In the genomic region with DNA sequence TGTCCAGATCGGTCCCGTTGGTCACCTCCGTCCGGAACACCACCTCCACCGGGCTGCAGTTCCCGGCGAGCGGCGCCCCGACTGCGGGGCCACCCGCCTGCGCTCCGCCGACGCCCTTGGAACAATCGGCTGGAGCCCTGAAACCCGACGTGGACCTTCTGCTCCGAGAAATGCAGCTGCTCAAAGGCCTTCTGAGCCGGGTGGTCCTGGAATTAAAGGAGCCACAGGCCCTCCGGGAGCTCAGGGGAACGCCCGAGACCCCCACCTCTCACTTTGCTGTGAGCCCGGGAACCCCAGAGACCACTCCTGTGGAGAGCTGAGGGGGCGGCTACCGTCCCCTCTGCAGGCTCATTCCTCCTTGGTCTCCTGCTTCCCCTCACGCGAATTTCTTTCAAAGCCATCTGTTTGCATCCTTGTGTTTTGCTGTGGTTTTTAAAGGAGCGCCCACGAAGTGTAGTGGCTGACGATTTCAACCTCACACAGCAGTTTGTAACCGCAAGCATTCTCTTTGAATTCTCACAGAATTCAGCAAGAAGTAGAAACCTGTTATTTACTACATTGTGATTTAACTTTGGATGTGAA, we compare ENCODE assay signal across 1 cellular context.
TF ChIP-seq lines count a peak whose summit lies in the region.

No MANE protein-coding gene starts in this region.

TF ChIP-seq in K562, 482 proteins besides CTCF, POLR2A, EP300 and RAD21 (continued from another document and continues in another):
- TF ChIP-seq KAT7 (CRISPR knock-in tag; IDR thresholded peaks at IDR 0.05; ENCODE audit: borderline replicate concordance) (0 out of 2 replicates have a peak, but pooled peaks have one; percentile 2), PCBP2 (IDR thresholded peaks at IDR 0.05; ENCODE audit: low read depth, low read length, poor library complexity, severe bottlenecking) (no peak), NR3C1 (CRISPR knock-in tag; IDR thresholded peaks at IDR 0.05) (0 out of 2 replicates have a peak, but pooled peaks have one; percentile 52), ZBTB17 (CRISPR knock-in tag; IDR thresholded peaks at IDR 0.05) (0 out of 2 replicates have a peak, but pooled peaks have one; percentile 33), ZNF224 (CRISPR knock-in tag; IDR thresholded peaks at IDR 0.05) (no peak), NFATC3 (IDR thresholded peaks at IDR 0.05) (no peak), TBP (optimal IDR thresholded peaks at IDR 0.05; ENCODE audit: low read depth, low read length) (no peak), ADNP (tag; IDR thresholded peaks at IDR 0.05) (no peak), ILK (tag; IDR thresholded peaks at IDR 0.05; ENCODE audit: borderline replicate concordance, low read depth) (no peak), PRPF4 (IDR thresholded peaks at IDR 0.05; ENCODE audit: insufficient read depth, low read depth, low read length, poor library complexity, severe bottlenecking) (no peak), HDAC1 (IDR thresholded peaks at IDR 0.05) (no peak; a peak in 1 of 4 replicates), ZZZ3 (IDR thresholded peaks at IDR 0.05) (no peak), RBM22 (IDR thresholded peaks at IDR 0.05; ENCODE audit: low read depth, low read length, poor library complexity, severe bottlenecking) (peak; percentile 39), CBX3 (IDR thresholded peaks at IDR 0.05; ENCODE audit: borderline replicate concordance in 1 of 2, low read length in 2 of 2) (no peak), ZEB2 (IDR thresholded peaks at IDR 0.05) (no peak), CBX8 (IDR thresholded peaks at IDR 0.05; ENCODE audit: borderline replicate concordance, extremely low read depth, low read depth, low read length, poor library complexity, severe bottlenecking) (no peak), KLF1 (tag; IDR thresholded peaks at IDR 0.05) (peak; percentile 31; the same call in 1 of the 2 replicates), NCOA6 (IDR thresholded peaks at IDR 0.05) (peak; percentile 60; the same call in 1 of the 2 replicates), ZNF699 (CRISPR knock-in tag; IDR thresholded peaks at IDR 0.05; ENCODE audit: insufficient replicate concordance) (no peak), MBD2 (IDR thresholded peaks at IDR 0.05; ENCODE audit: borderline replicate concordance, low read depth) (no peak), RNF2 (IDR thresholded peaks at IDR 0.05) (peak; percentile 5; the same call in 1 of the 2 replicates), CREM (IDR thresholded peaks at IDR 0.05; ENCODE audit: low read depth) (0 out of 2 replicates have a peak, but pooled peaks have one; percentile 5), ZNF311 (CRISPR knock-in tag; IDR thresholded peaks at IDR 0.05) (no peak)
- TF ChIP-seq, protein P1, sequence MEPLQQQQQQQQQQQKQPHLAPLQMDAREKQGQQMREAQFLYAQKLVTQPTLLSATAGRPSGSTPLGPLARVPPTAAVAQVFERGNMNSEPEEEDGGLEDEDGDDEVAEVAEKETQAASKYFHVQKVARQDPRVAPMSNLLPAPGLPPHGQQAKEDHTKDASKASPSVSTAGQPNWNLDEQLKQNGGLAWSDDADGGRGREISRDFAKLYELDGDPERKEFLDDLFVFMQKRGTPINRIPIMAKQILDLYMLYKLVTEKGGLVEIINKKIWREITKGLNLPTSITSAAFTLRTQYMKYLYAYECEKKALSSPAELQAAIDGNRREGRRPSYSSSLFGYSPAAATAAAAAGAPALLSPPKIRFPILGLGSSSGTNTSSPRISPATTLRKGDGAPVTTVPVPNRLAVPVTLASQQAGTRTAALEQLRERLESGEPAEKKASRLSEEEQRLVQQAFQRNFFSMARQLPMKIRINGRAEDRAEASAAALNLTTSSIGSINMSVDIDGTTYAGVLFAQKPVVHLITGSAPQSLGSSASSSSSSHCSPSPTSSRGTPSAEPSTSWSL (CRISPR knock-in tag; IDR thresholded peaks at IDR 0.05; ENCODE audit: borderline replicate concordance) = no peak
- TF ChIP-seq, protein P2, sequence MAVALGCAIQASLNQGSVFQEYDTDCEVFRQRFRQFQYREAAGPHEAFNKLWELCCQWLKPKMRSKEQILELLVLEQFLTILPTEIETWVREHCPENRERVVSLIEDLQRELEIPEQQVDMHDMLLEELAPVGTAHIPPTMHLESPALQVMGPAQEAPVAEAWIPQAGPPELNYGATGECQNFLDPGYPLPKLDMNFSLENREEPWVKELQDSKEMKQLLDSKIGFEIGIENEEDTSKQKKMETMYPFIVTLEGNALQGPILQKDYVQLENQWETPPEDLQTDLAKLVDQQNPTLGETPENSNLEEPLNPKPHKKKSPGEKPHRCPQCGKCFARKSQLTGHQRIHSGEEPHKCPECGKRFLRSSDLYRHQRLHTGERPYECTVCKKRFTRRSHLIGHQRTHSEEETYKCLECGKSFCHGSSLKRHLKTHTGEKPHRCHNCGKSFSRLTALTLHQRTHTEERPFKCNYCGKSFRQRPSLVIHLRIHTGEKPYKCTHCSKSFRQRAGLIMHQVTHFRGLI (CRISPR knock-in tag; IDR thresholded peaks at IDR 0.05) = no peak
- TF ChIP-seq, protein P3, sequence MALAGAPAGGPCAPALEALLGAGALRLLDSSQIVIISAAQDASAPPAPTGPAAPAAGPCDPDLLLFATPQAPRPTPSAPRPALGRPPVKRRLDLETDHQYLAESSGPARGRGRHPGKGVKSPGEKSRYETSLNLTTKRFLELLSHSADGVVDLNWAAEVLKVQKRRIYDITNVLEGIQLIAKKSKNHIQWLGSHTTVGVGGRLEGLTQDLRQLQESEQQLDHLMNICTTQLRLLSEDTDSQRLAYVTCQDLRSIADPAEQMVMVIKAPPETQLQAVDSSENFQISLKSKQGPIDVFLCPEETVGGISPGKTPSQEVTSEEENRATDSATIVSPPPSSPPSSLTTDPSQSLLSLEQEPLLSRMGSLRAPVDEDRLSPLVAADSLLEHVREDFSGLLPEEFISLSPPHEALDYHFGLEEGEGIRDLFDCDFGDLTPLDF (CRISPR knock-in tag; IDR thresholded peaks at IDR 0.05) = no peak
- TF ChIP-seq, protein P4, sequence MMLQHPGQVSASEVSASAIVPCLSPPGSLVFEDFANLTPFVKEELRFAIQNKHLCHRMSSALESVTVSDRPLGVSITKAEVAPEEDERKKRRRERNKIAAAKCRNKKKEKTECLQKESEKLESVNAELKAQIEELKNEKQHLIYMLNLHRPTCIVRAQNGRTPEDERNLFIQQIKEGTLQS (IDR thresholded peaks at IDR 0.05) = no peak
- TF ChIP-seq, protein P4 (CRISPR knock-in tag; conservative IDR thresholded peaks at IDR 0.05) = 0 out of 2 replicates have a peak, but pooled peaks have one; percentile 28
- TF ChIP-seq, protein P5, sequence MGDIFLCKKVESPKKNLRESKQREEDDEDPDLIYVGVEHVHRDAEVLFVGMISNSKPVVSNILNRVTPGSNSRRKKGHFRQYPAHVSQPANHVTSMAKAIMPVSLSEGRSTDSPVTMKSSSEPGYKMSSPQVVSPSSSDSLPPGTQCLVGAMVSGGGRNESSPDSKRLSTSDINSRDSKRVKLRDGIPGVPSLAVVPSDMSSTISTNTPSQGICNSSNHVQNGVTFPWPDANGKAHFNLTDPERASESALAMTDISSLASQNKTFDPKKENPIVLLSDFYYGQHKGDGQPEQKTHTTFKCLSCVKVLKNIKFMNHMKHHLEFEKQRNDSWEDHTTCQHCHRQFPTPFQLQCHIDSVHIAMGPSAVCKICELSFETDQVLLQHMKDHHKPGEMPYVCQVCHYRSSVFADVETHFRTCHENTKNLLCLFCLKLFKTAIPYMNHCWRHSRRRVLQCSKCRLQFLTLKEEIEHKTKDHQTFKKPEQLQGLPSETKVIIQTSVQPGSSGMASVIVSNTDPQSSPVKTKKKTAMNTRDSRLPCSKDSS (IDR thresholded peaks at IDR 0.05; ENCODE audit: low read depth, partially characterized antibody) = no peak
- TF ChIP-seq, protein P6, sequence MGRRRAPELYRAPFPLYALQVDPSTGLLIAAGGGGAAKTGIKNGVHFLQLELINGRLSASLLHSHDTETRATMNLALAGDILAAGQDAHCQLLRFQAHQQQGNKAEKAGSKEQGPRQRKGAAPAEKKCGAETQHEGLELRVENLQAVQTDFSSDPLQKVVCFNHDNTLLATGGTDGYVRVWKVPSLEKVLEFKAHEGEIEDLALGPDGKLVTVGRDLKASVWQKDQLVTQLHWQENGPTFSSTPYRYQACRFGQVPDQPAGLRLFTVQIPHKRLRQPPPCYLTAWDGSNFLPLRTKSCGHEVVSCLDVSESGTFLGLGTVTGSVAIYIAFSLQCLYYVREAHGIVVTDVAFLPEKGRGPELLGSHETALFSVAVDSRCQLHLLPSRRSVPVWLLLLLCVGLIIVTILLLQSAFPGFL (CRISPR knock-in tag; IDR thresholded peaks at IDR 0.05) = no peak
- TF ChIP-seq, protein P7, sequence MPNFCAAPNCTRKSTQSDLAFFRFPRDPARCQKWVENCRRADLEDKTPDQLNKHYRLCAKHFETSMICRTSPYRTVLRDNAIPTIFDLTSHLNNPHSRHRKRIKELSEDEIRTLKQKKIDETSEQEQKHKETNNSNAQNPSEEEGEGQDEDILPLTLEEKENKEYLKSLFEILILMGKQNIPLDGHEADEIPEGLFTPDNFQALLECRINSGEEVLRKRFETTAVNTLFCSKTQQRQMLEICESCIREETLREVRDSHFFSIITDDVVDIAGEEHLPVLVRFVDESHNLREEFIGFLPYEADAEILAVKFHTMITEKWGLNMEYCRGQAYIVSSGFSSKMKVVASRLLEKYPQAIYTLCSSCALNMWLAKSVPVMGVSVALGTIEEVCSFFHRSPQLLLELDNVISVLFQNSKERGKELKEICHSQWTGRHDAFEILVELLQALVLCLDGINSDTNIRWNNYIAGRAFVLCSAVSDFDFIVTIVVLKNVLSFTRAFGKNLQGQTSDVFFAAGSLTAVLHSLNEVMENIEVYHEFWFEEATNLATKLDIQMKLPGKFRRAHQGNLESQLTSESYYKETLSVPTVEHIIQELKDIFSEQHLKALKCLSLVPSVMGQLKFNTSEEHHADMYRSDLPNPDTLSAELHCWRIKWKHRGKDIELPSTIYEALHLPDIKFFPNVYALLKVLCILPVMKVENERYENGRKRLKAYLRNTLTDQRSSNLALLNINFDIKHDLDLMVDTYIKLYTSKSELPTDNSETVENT (CRISPR knock-in tag; IDR thresholded peaks at IDR 0.05) = no peak
- TF ChIP-seq, protein P8, sequence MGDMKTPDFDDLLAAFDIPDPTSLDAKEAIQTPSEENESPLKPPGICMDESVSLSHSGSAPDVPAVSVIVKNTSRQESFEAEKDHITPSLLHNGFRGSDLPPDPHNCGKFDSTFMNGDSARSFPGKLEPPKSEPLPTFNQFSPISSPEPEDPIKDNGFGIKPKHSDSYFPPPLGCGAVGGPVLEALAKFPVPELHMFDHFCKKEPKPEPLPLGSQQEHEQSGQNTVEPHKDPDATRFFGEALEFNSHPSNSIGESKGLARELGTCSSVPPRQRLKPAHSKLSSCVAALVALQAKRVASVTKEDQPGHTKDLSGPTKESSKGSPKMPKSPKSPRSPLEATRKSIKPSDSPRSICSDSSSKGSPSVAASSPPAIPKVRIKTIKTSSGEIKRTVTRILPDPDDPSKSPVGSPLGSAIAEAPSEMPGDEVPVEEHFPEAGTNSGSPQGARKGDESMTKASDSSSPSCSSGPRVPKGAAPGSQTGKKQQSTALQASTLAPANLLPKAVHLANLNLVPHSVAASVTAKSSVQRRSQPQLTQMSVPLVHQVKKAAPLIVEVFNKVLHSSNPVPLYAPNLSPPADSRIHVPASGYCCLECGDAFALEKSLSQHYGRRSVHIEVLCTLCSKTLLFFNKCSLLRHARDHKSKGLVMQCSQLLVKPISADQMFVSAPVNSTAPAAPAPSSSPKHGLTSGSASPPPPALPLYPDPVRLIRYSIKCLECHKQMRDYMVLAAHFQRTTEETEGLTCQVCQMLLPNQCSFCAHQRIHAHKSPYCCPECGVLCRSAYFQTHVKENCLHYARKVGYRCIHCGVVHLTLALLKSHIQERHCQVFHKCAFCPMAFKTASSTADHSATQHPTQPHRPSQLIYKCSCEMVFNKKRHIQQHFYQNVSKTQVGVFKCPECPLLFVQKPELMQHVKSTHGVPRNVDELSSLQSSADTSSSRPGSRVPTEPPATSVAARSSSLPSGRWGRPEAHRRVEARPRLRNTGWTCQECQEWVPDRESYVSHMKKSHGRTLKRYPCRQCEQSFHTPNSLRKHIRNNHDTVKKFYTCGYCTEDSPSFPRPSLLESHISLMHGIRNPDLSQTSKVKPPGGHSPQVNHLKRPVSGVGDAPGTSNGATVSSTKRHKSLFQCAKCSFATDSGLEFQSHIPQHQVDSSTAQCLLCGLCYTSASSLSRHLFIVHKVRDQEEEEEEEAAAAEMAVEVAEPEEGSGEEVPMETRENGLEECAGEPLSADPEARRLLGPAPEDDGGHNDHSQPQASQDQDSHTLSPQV (IDR thresholded peaks at IDR 0.05) = 0 out of 2 replicates have a peak, but pooled peaks have one; percentile 38
- TF ChIP-seq, protein P9, sequence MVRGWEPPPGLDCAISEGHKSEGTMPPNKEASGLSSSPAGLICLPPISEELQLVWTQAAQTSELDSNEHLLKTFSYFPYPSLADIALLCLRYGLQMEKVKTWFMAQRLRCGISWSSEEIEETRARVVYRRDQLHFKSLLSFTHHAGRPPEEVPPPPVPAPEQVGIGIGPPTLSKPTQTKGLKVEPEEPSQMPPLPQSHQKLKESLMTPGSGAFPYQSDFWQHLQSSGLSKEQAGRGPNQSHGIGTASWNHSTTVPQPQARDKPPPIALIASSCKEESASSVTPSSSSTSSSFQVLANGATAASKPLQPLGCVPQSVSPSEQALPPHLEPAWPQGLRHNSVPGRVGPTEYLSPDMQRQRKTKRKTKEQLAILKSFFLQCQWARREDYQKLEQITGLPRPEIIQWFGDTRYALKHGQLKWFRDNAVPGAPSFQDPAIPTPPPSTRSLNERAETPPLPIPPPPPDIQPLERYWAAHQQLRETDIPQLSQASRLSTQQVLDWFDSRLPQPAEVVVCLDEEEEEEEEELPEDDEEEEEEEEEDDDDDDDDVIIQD (CRISPR knock-in tag; IDR thresholded peaks at IDR 0.05) = 0 out of 2 replicates have a peak, but pooled peaks have one; percentile 49
- TF ChIP-seq, protein P10, sequence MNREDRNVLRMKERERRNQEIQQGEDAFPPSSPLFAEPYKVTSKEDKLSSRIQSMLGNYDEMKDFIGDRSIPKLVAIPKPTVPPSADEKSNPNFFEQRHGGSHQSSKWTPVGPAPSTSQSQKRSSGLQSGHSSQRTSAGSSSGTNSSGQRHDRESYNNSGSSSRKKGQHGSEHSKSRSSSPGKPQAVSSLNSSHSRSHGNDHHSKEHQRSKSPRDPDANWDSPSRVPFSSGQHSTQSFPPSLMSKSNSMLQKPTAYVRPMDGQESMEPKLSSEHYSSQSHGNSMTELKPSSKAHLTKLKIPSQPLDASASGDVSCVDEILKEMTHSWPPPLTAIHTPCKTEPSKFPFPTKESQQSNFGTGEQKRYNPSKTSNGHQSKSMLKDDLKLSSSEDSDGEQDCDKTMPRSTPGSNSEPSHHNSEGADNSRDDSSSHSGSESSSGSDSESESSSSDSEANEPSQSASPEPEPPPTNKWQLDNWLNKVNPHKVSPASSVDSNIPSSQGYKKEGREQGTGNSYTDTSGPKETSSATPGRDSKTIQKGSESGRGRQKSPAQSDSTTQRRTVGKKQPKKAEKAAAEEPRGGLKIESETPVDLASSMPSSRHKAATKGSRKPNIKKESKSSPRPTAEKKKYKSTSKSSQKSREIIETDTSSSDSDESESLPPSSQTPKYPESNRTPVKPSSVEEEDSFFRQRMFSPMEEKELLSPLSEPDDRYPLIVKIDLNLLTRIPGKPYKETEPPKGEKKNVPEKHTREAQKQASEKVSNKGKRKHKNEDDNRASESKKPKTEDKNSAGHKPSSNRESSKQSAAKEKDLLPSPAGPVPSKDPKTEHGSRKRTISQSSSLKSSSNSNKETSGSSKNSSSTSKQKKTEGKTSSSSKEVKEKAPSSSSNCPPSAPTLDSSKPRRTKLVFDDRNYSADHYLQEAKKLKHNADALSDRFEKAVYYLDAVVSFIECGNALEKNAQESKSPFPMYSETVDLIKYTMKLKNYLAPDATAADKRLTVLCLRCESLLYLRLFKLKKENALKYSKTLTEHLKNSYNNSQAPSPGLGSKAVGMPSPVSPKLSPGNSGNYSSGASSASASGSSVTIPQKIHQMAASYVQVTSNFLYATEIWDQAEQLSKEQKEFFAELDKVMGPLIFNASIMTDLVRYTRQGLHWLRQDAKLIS (CRISPR knock-in tag; IDR thresholded peaks at IDR 0.05) = no peak
